In genomic region chr10:7085147-7085912, GRCh38 we compare ENCODE assay signal across 16 cellular contexts.
A peak's percentile ranks its signal among the peaks of the same experiment; 100 is the strongest.
DNase-seq lines count a peak whose midpoint lies in the region; ATAC-seq and TF ChIP-seq lines count a peak whose summit lies in the region.
"Had no signal": no experiment of that assay in that cellular context is flagged by ENCODE, and none has a peak within 500 bp of the region (broad histone marks: within the 10 kb centered on the region; RNA-seq: fewer than 3 reads in every experiment).

No MANE protein-coding gene starts in this region.

- intact Hi-C loops in CD14-positive monocyte (cut with micrococcal nuclease) = no loop called here

- peak overlapping the region; percentile 25; the same call in 1 of the 2 replicates for H3K9ac ChIP-seq in ES-I3 (ENCODE audit: low read depth, low read length)

- H3K36me3 Mint-ChIP-seq in progenitor cell of endocrine pancreas (ENCODE audit: insufficient read depth) (no peaks in the 10 kb centered on the region), CD14-positive monocyte (no peaks in the 10 kb centered on the region)
- H3K36me3 Mint-ChIP-seq in activated naive CD8-positive, alpha-beta T cell treated with anti-CD3 and anti-CD28 coated beads for 36 hours = no peaks in the 10 kb centered on the region
- H3K36me3 Mint-ChIP-seq: activated naive CD8-positive, alpha-beta T cell treated with anti-CD3 and anti-CD28 coated beads, Interleukin-2, amount 10 ng/mL, durations not matched to agents 7 days and 5 days; CD4-positive, CD25-positive, alpha-beta regulatory T cell had no signal

- TF ChIP-seq CTCF in progenitor cell of endocrine pancreas (IDR thresholded peaks at IDR 0.05; ENCODE audit: unreplicated experiment) (no peak), CD14-positive monocyte (IDR thresholded peaks at IDR 0.05) (no peak)

- DNase-seq in NCI-H1417 (lab: John Stamatoyannopoulos, UW) (peak; percentile 56 to 75 (median 66)), fibroblast of gingiva (ENCODE audit: low read depth) (peak; percentile 19), progenitor cell of endocrine pancreas (ENCODE audit: low spot score, unreplicated experiment) (no peak), CD14-positive monocyte (ENCODE audit: low spot score) (no peak)
- no peak for DNase-seq in activated naive CD8-positive, alpha-beta T cell treated with anti-CD3 and anti-CD28 coated beads for 36 hours
- DNase-seq: activated naive CD8-positive, alpha-beta T cell treated with anti-CD3 and anti-CD28 coated beads, Interleukin-2, amount 10 ng/mL, durations not matched to agents 7 days and 5 days; CD4-positive, CD25-positive, alpha-beta regulatory T cell; lower lobe of right lung; NCI-H146; PC-9 had no signal

- H3K4me1 Mint-ChIP-seq in progenitor cell of endocrine pancreas (ENCODE audit: low read depth) (peaks cover 49% of the 10 kb centered on the region), CD14-positive monocyte (peaks cover 65% of the 10 kb centered on the region)
- H3K4me1 Mint-ChIP-seq in activated naive CD8-positive, alpha-beta T cell treated with anti-CD3 and anti-CD28 coated beads for 36 hours = no peaks in the 10 kb centered on the region
- H3K4me1 Mint-ChIP-seq: activated naive CD8-positive, alpha-beta T cell treated with anti-CD3 and anti-CD28 coated beads, Interleukin-2, amount 10 ng/mL, durations not matched to agents 7 days and 5 days had no signal

- no peak for ATAC-seq in GM19035 (IDR thresholded peaks at IDR 0.05; ENCODE audit: unreplicated experiment)
- ATAC-seq in HG03521 (IDR thresholded peaks at IDR 0.05; ENCODE audit: unreplicated experiment) = no peak
- ATAC-seq: lower lobe of right lung had no signal

- peaks cover 32% of the 10 kb centered on the region for H3K4me1 ChIP-seq in ES-I3 (ENCODE audit: insufficient read depth, low read length)
- H3K4me1 ChIP-seq: lower lobe of right lung, right atrium auricular region had no signal

- no peaks in the 10 kb centered on the region for H3K9me3 Mint-ChIP-seq in progenitor cell of endocrine pancreas (ENCODE audit: low read depth)
- H3K9me3 Mint-ChIP-seq in CD14-positive monocyte = peaks cover 0 to 14% (median 8%) of the 10 kb centered on the region in 7 donors
- H3K9me3 Mint-ChIP-seq in activated naive CD8-positive, alpha-beta T cell treated with anti-CD3 and anti-CD28 coated beads for 36 hours = no peaks in the 10 kb centered on the region
- H3K9me3 Mint-ChIP-seq: activated naive CD8-positive, alpha-beta T cell treated with anti-CD3 and anti-CD28 coated beads, Interleukin-2, amount 10 ng/mL, durations not matched to agents 7 days and 5 days; T-helper 2 cell treated with Interferon-gamma antibody and Interleukin-4, amounts not matched to agents 5 μg/mL and 100 μg/mL, for 36 hours had no signal

- no peaks in the 10 kb centered on the region for H3K36me3 ChIP-seq in ES-I3 (ENCODE audit: insufficient read depth, low read length)
- H3K36me3 ChIP-seq: heart right ventricle, lower lobe of right lung, right atrium auricular region had no signal

- peaks cover 3% of the 10 kb centered on the region for H3K27me3 Mint-ChIP-seq in progenitor cell of endocrine pancreas
- H3K27me3 Mint-ChIP-seq in CD14-positive monocyte (ENCODE audit: low read depth in 3 of 3) = peaks cover 0 to 1% (median 0%) of the 10 kb centered on the region in 3 donors
- H3K27me3 Mint-ChIP-seq in activated naive CD8-positive, alpha-beta T cell treated with anti-CD3 and anti-CD28 coated beads for 36 hours = peaks cover 21% of the 10 kb centered on the region

- H3K27ac Mint-ChIP-seq in progenitor cell of endocrine pancreas (peak overlapping the region; percentile 70), CD14-positive monocyte (no peak overlapping the region)
- no peak overlapping the region for H3K27ac Mint-ChIP-seq in activated naive CD8-positive, alpha-beta T cell treated with anti-CD3 and anti-CD28 coated beads for 36 hours
- H3K27ac Mint-ChIP-seq: activated naive CD8-positive, alpha-beta T cell treated with anti-CD3 and anti-CD28 coated beads, Interleukin-2, amount 10 ng/mL, durations not matched to agents 7 days and 5 days; T-helper 2 cell treated with Interferon-gamma antibody and Interleukin-4, amounts not matched to agents 5 μg/mL and 100 μg/mL, for 36 hours had no signal

- no peaks in the 10 kb centered on the region for H3K9me3 ChIP-seq in ES-I3 (ENCODE audit: control insufficient read depth, insufficient read depth, low read length)
- H3K9me3 ChIP-seq: heart right ventricle, lower lobe of right lung, right atrium auricular region had no signal

- H3K4me3 Mint-ChIP-seq in progenitor cell of endocrine pancreas (ENCODE audit: low read depth) = peak overlapping the region; percentile 9
- no peak overlapping the region for H3K4me3 Mint-ChIP-seq in CD14-positive monocyte
- no peak overlapping the region for H3K4me3 Mint-ChIP-seq in activated naive CD8-positive, alpha-beta T cell treated with anti-CD3 and anti-CD28 coated beads for 36 hours
- H3K4me3 Mint-ChIP-seq: activated naive CD8-positive, alpha-beta T cell treated with anti-CD3 and anti-CD28 coated beads, Interleukin-2, amount 10 ng/mL, durations not matched to agents 7 days and 5 days; CD4-positive, CD25-positive, alpha-beta regulatory T cell; T-helper 2 cell treated with Interferon-gamma antibody and Interleukin-4, amounts not matched to agents 5 μg/mL and 100 μg/mL, for 36 hours had no signal

Comparison
In these comparisons a context has a peak if more than half of its experiments do, and no peak if none do; other contexts are left out.
1. DNase-seq: peak in NCI-H1417 (3 of 3) and fibroblast of gingiva (single experiment); none in progenitor cell of endocrine pancreas (single experiment), CD14-positive monocyte (single experiment) and activated naive CD8-positive, alpha-beta T cell treated with anti-CD3 and anti-CD28 coated beads for 36 hours (single experiment).